Comparison of ENCODE assay signal across 1 cellular context in the genomic region with DNA sequence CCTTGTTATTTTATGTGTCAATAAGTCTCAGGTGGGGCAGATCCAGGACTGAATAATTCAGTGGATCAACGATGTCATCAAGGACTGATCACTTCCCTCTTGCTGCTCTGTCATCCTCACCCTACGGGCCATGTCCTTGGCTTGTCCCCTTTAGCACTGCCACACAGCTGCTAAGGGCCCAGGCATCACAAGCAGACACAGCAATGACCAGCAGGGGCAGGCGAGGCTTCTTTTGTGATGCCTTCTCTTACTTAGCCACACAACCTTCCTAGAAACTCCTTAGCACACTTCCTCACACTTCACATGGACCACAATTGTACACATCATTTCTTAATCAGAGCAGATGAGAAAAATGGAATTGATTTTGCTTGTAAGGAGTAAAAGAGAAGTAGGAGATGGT.
TF ChIP-seq lines count a peak whose summit lies in the region.

No MANE protein-coding gene starts in this region.

TF ChIP-seq in SK-N-SH, 30 proteins besides CTCF, POLR2A, EP300 and RAD21 (continued from another document):
- no peak for TF ChIP-seq TAF1 (IDR thresholded peaks at IDR 0.05; ENCODE audit: borderline replicate concordance, low read depth, low read length)
- TF ChIP-seq SMC3 (IDR thresholded peaks at IDR 0.05; ENCODE audit: low read depth, low read length): no peak
- TF ChIP-seq YY1 (IDR thresholded peaks at IDR 0.05; ENCODE audit: low read depth): no peak
- TF ChIP-seq, protein P1, sequence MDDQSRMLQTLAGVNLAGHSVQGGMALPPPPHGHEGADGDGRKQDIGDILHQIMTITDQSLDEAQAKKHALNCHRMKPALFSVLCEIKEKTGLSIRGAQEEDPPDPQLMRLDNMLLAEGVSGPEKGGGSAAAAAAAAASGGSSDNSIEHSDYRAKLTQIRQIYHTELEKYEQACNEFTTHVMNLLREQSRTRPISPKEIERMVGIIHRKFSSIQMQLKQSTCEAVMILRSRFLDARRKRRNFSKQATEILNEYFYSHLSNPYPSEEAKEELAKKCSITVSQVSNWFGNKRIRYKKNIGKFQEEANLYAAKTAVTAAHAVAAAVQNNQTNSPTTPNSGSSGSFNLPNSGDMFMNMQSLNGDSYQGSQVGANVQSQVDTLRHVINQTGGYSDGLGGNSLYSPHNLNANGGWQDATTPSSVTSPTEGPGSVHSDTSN (IDR thresholded peaks at IDR 0.05): no peak
- TF ChIP-seq JUND (IDR thresholded peaks at IDR 0.05): no peak
- no peak for TF ChIP-seq CHD2 (IDR thresholded peaks at IDR 0.05; ENCODE audit: low read length, partially characterized antibody)
- TF ChIP-seq SIN3A (IDR thresholded peaks at IDR 0.05; ENCODE audit: borderline replicate concordance, low read depth, low read length): no peak
- TF ChIP-seq MEF2A (IDR thresholded peaks at IDR 0.05; ENCODE audit: borderline replicate concordance, low read depth): no peak
